ENCODE assay signal across 1 cellular context in the genomic region with DNA sequence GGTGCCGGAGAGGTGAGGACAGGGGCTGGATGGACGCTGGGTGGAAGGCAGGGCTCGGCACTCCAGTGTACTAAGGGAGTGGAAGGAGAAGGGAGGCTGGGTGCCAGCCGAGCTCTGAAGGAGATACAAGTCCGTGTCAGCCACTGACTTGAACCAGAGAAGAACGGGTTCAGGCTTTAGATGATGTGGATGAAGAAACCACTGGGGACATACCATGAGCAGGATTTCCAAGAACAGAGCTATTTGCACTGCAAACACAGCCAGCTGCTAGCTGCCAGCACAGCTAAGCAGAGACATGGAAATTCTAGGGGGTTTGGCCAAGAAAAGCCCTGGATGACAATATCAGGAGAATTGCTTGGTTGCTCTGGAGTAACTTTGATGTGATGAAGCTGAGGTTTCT.
TF ChIP-seq lines count a peak whose summit lies in the region.

No MANE protein-coding gene starts in this region.

TF ChIP-seq in H1, 55 proteins besides CTCF, POLR2A, EP300 and RAD21:
- TF ChIP-seq TBP (IDR thresholded peaks at IDR 0.05; ENCODE audit: low read depth, low read length): no peak
- TF ChIP-seq POLR2AphosphoS5 (IDR thresholded peaks at IDR 0.05; ENCODE audit: low read depth, low read length): no peak
- no peak for TF ChIP-seq SIX5 (IDR thresholded peaks at IDR 0.05; ENCODE audit: low read depth, low read length)
- TF ChIP-seq RBBP5 (IDR thresholded peaks at IDR 0.05; ENCODE audit: borderline replicate concordance, low read depth, low read length): no peak
- no peak for TF ChIP-seq CBX8 (IDR thresholded peaks at IDR 0.05; ENCODE audit: borderline replicate concordance, low read depth, low read length)
- no peak for TF ChIP-seq CHD1 (IDR thresholded peaks at IDR 0.05; ENCODE audit: low read depth, low read length)
- TF ChIP-seq SP1 (IDR thresholded peaks at IDR 0.05; ENCODE audit: low read depth, low read length): no peak
- TF ChIP-seq TAF7 (optimal IDR thresholded peaks at IDR 0.05; ENCODE audit: borderline replicate concordance, low read depth, low read length): no peak
- no peak for TF ChIP-seq RNF2 (IDR thresholded peaks at IDR 0.05; ENCODE audit: borderline replicate concordance, low read depth, low read length, missing control alignments, poor library complexity, severe bottlenecking)
- no peak for TF ChIP-seq CHD7 (IDR thresholded peaks at IDR 0.05; ENCODE audit: insufficient replicate concordance, low read length)
- TF ChIP-seq EZH2 (IDR thresholded peaks at IDR 0.05; ENCODE audit: low read depth, low read length, severe bottlenecking): no peak
- no peak for TF ChIP-seq NRF1 (IDR thresholded peaks at IDR 0.05; ENCODE audit: low read depth, low read length)
- TF ChIP-seq SP2 (IDR thresholded peaks at IDR 0.05; ENCODE audit: low read length): no peak
- no peak for TF ChIP-seq SRF (IDR thresholded peaks at IDR 0.05; ENCODE audit: low read depth, low read length)
